18 cellular contexts compared by ENCODE assay signal in the genomic region with DNA sequence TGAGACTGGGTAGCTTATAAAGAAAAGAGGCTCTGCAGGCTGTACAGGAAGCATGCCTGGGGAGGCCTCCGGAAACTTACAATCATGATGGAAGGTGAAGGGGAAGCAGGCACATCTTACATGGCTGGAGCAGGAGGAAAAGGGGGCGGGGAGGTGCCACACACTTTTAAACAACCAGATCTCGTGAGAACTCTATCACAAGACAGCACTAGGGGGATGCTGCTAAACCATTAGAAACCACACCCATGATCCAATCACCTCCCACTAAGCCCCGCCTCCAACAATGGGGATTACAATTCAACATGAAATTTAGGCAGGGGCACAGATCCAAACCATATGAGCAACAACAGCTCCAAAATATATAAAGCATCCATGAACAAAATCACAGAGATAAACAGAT. TPM values are rescaled to one million over a fixed set of nuclear protein-coding genes. Genes with fewer than 3 reads are reported as not detected.
A peak's percentile ranks its signal among the peaks of the same experiment; 100 is the strongest.
DNase-seq lines count a peak whose midpoint lies in the region; ATAC-seq and TF ChIP-seq lines count a peak whose summit lies in the region.
"Had no signal": no experiment of that assay in that cellular context is flagged by ENCODE, and none has a peak within 500 bp of the region (broad histone marks: within the 10 kb centered on the region; RNA-seq: fewer than 3 reads in every experiment).

No MANE protein-coding gene starts in this region.

- H4K20me1 ChIP-seq in GM23338 (replicated peaks; ENCODE audit: insufficient read depth) = no peaks in the 10 kb centered on the region
- H4K20me1 ChIP-seq: BLaER1 treated with 17β-estradiol and CSF1 and Interleukin-3, amounts not matched to agents 10 nM and 100 nM had no signal

- H3K36me3 Mint-ChIP-seq in GM23338 (ENCODE audit: low read depth) = no peaks in the 10 kb centered on the region

- H3K9me3 ChIP-seq in A673 (ENCODE audit: low read depth, low read length, poor library complexity, severe bottlenecking) = no peaks in the 10 kb centered on the region
- no peaks in the 10 kb centered on the region for H3K9me3 ChIP-seq in NT2/D1 (ENCODE audit: insufficient read depth, low read length)
- H3K9me3 ChIP-seq: A549; BLaER1 treated with 17β-estradiol and CSF1 and Interleukin-3, amounts not matched to agents 10 nM and 100 nM; HAP-1; SJSA1 had no signal

- H3K4me3 Mint-ChIP-seq in GM23338 = no peak overlapping the region; the same call in 2 of the 3 replicates
- H3K4me3 Mint-ChIP-seq: CD8-positive, alpha-beta memory T cell; IgD-negative memory B cell had no signal

- DNase-seq in A673 (ENCODE audit: low spot score) (peak; percentile 57), GM23338 (ENCODE audit: low spot score) (peak; percentile 72), NT2/D1 (ENCODE audit: low read depth, low spot score) (peak; percentile 3), dermis blood vessel endothelial cell (peak; percentile 15), iPS-NIHi7 (ENCODE audit: extremely low spot score) (no peak), Right ventricle myocardium superior (no peak), epidermal melanocyte (ENCODE audit: insufficient read length, low spot score) (no peak)
- DNase-seq: CD8-positive, alpha-beta memory T cell; NCI-H1694 treated with DMSO at 0.1 percent for 48 hours; NCI-H510A treated with DMSO at 0.1 percent for 48 hours; SW 1271 had no signal

- no peaks in the 10 kb centered on the region for H3K27me3 ChIP-seq in A673 (replicated peaks; ENCODE audit: insufficient read depth, low read depth, low read length, poor library complexity)
- H3K27me3 ChIP-seq in GM23338 (ENCODE audit: insufficient read depth) = no peaks in the 10 kb centered on the region
- no peaks in the 10 kb centered on the region for H3K27me3 ChIP-seq in NT2/D1 (ENCODE audit: insufficient read depth, insufficient read length)
- H3K27me3 ChIP-seq: BLaER1 treated with 17β-estradiol and CSF1 and Interleukin-3, amounts not matched to agents 10 nM and 100 nM; SJSA1 had no signal

- H3K79me2 ChIP-seq in GM23338 (replicated peaks; ENCODE audit: insufficient read depth) = no peaks in the 10 kb centered on the region

- no peak overlapping the region for H3K9ac ChIP-seq in NT2/D1 (ENCODE audit: insufficient read length, low read depth)
- H3K9ac ChIP-seq: BLaER1 treated with 17β-estradiol and CSF1 and Interleukin-3, amounts not matched to agents 10 nM and 100 nM had no signal

- H3K9me2 ChIP-seq in GM23338 (ENCODE audit: insufficient read depth) = no peaks in the 10 kb centered on the region

- POLR2A ChIA-PET in A673 (lab: Charles Lee; ENCODE audit: low non-redundant PET) = no interaction called here

- ATAC-seq in GM23338 = peak; percentile 59
- ATAC-seq in GM19455 (IDR thresholded peaks at IDR 0.05; ENCODE audit: unreplicated experiment) = no peak
- no peak for ATAC-seq in Right ventricle myocardium superior (ENCODE audit: poor library complexity)
- ATAC-seq: A549 had no signal

- H3K27ac ChIP-seq in A673 (ENCODE audit: low read depth, low read length, poor library complexity, severe bottlenecking) (no peak overlapping the region), GM23338 (ENCODE audit: low read depth) (no peak overlapping the region)
- H3K27ac ChIP-seq: A549; BLaER1 treated with 17β-estradiol and CSF1 and Interleukin-3, amounts not matched to agents 10 nM and 100 nM; HL-60; SJSA1 had no signal

- intact Hi-C loops in A673 (cut with micrococcal nuclease; ENCODE audit: unreplicated experiment) = no loop called here
- intact Hi-C loops in Right ventricle myocardium superior (cut with DNase I) = no loop called here

- no peak overlapping the region for H2AFZ ChIP-seq in GM23338

- H3K4me2 ChIP-seq in GM23338 = no peak overlapping the region
- H3K4me2 ChIP-seq: A549; BLaER1 treated with 17β-estradiol and CSF1 and Interleukin-3, amounts not matched to agents 10 nM and 100 nM had no signal

- H3F3A ChIP-seq in GM23338 (replicated peaks; ENCODE audit: low read depth) = no peaks in the 10 kb centered on the region

- no peaks in the 10 kb centered on the region for H3K27me3 Mint-ChIP-seq in GM23338 (ENCODE audit: insufficient read depth, low read depth, poor library complexity)

- TF ChIP-seq CTCF in A673 (conservative IDR thresholded peaks at IDR 0.05; ENCODE audit: low read depth, low read length) (no peak), GM23338 (conservative IDR thresholded peaks at IDR 0.05; ENCODE audit: low read depth in 2 of 2) (no peak)

- peaks cover 5% of the 10 kb centered on the region; the same call in 2 of the 3 replicates for H3K4me1 Mint-ChIP-seq in GM23338

- H3K9me3 Mint-ChIP-seq in GM23338 = no peaks in the 10 kb centered on the region
- H3K9me3 Mint-ChIP-seq: CD8-positive, alpha-beta memory T cell; IgD-negative memory B cell had no signal

- BruUV-seq in A673 (replicated peaks; lab: Mats Ljungman, UMichigan) = no TSS peak

- no peak overlapping the region for H3K27ac Mint-ChIP-seq in GM23338
- H3K27ac Mint-ChIP-seq: CD8-positive, alpha-beta memory T cell; IgD-negative memory B cell had no signal

- H3K36me3 ChIP-seq in A673 (ENCODE audit: insufficient read depth, low read length, poor library complexity, severe bottlenecking) (no peaks in the 10 kb centered on the region), GM23338 (ENCODE audit: insufficient read depth) (no peaks in the 10 kb centered on the region), NT2/D1 (ENCODE audit: insufficient read depth, insufficient read length, low read length) (no peaks in the 10 kb centered on the region)
- H3K36me3 ChIP-seq: BLaER1 treated with 17β-estradiol and CSF1 and Interleukin-3, amounts not matched to agents 10 nM and 100 nM; HAP-1; SJSA1 had no signal

- H3K4me1 ChIP-seq in A673 (ENCODE audit: insufficient read depth, low read length, poor library complexity, severe bottlenecking) (no peaks in the 10 kb centered on the region), GM23338 (ENCODE audit: insufficient read depth) (peaks cover 6% of the 10 kb centered on the region; the same call in 1 of the 2 replicates), NT2/D1 (ENCODE audit: insufficient read depth, insufficient read length) (no peaks in the 10 kb centered on the region)
- H3K4me1 ChIP-seq: A549, HAP-1, SJSA1 had no signal

- CTCF ChIA-PET in A673 (lab: Charles Lee) = no interaction called here

- H3K4me3 ChIP-seq in A673 (ENCODE audit: low read depth, low read length, poor library complexity, severe bottlenecking) (no peak overlapping the region), GM23338 (no peak overlapping the region), NT2/D1 (ENCODE audit: insufficient read length, low read depth) (no peak overlapping the region)
- H3K4me3 ChIP-seq: A549; BLaER1 treated with 17β-estradiol and CSF1 and Interleukin-3, amounts not matched to agents 10 nM and 100 nM; HAP-1; SJSA1 had no signal

TF ChIP-seq in GM23338, 12 proteins besides CTCF, POLR2A, EP300 and RAD21 (continues in another document):
- TF ChIP-seq ZNF114 (CRISPR knock-in tag; IDR thresholded peaks at IDR 0.05) (no peak), EZH2 (IDR thresholded peaks at IDR 0.05; ENCODE audit: low read depth, unreplicated experiment) (no peak)

RNA-seq across cellular contexts. Expression of a gene that starts 46.5 kb away (rescaled TPM):
- 37.8 TPM in 2 replicates for total RNA-seq in A673 (2021)
- total RNA-seq in GM23338 (2014; rRNA removed; shearing (Covaris generic)) = 37.1 and 42.1 TPM in 2 replicates
- 72.0 and 75.6 TPM in 2 replicates for polyA plus RNA-seq in GM23338 (2016; fragmentation: Nextera tagmentation; extraction: Ambion mirVana)
- 24.0 and 26.0 TPM in 2 replicates for total RNA-seq in dermis blood vessel endothelial cell
- 22.3 TPM for total RNA-seq in Right ventricle myocardium superior

Comparison
In these comparisons a context has a peak if more than half of its experiments do, and no peak if none do; other contexts are left out.
1. DNase-seq: peak in A673 (single experiment), GM23338 (single experiment), NT2/D1 (single experiment) and dermis blood vessel endothelial cell (single experiment); none in iPS-NIHi7 (single experiment), Right ventricle myocardium superior (single experiment) and epidermal melanocyte (single experiment).